1 cellular context compared by ENCODE assay signal in the genomic region with DNA sequence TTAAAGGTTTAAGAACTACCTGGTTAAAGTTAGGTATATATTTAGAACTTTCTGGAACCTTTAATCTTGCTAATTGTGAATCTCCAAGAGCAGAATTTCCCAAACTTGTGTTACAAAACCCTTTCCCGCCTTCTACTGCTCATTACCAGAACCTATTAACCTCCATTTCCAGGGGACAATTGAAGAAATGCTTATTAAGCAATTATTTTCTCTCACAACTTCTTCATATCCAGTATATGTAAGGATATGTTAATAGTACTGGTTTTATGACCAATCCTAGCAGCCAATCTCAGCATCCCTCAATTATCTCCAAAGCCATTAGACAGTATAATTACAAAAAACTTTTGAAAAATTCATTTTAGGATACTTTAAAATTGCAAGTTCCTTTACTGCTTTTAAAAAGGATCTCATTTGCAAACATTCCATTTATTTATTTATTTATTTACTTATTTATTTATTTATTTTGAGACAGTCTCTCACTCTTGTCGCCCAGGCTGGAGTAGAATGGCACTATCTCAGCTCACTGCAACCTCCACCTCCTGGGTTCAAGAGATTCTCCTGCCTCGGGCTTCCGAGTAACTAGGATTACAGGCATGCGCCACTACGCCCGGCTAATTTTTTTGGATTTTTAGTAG.
A peak's percentile ranks its signal among the peaks of the same experiment; 100 is the strongest.
TF ChIP-seq lines count a peak whose summit lies in the region.

No MANE protein-coding gene starts in this region.

TF ChIP-seq in HEK293, 187 proteins besides CTCF, POLR2A, EP300 and RAD21 (continued from another document):
- TF ChIP-seq, protein P1, sequence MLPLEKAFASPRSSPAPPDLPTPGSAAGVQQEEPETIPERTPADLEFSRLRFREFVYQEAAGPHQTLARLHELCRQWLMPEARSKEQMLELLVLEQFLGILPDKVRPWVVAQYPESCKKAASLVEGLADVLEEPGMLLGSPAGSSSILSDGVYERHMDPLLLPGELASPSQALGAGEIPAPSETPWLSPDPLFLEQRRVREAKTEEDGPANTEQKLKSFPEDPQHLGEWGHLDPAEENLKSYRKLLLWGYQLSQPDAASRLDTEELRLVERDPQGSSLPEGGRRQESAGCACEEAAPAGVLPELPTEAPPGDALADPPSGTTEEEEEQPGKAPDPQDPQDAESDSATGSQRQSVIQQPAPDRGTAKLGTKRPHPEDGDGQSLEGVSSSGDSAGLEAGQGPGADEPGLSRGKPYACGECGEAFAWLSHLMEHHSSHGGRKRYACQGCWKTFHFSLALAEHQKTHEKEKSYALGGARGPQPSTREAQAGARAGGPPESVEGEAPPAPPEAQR (tag by site-specific recombination; IDR thresholded peaks at IDR 0.05): no peak
- TF ChIP-seq, protein P2, sequence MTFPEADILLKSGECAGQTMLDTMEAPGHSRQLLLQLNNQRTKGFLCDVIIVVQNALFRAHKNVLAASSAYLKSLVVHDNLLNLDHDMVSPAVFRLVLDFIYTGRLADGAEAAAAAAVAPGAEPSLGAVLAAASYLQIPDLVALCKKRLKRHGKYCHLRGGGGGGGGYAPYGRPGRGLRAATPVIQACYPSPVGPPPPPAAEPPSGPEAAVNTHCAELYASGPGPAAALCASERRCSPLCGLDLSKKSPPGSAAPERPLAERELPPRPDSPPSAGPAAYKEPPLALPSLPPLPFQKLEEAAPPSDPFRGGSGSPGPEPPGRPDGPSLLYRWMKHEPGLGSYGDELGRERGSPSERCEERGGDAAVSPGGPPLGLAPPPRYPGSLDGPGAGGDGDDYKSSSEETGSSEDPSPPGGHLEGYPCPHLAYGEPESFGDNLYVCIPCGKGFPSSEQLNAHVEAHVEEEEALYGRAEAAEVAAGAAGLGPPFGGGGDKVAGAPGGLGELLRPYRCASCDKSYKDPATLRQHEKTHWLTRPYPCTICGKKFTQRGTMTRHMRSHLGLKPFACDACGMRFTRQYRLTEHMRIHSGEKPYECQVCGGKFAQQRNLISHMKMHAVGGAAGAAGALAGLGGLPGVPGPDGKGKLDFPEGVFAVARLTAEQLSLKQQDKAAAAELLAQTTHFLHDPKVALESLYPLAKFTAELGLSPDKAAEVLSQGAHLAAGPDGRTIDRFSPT (tag by site-specific recombination; IDR thresholded peaks at IDR 0.05): no peak
- TF ChIP-seq, protein P3, sequence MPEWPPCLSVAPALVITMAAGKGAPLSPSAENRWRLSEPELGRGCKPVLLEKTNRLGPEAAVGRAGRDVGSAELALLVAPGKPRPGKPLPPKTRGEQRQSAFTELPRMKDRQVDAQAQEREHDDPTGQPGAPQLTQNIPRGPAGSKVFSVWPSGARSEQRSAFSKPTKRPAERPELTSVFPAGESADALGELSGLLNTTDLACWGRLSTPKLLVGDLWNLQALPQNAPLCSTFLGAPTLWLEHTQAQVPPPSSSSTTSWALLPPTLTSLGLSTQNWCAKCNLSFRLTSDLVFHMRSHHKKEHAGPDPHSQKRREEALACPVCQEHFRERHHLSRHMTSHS (tag by site-specific recombination; IDR thresholded peaks at IDR 0.05): no peak
- TF ChIP-seq ZNF561 (tag by site-specific recombination; IDR thresholded peaks at IDR 0.05; ENCODE audit: borderline replicate concordance) (no peak), ZNF707 (tag by site-specific recombination; IDR thresholded peaks at IDR 0.05) (no peak), GLI2 (tag by site-specific recombination; IDR thresholded peaks at IDR 0.05; ENCODE audit: borderline replicate concordance, low read depth) (peak; percentile 16; the same call in 1 of the 2 replicates), ZNF555 (tag by site-specific recombination; conservative IDR thresholded peaks at IDR 0.05) (peak; percentile 47), ZNF2 (tag by site-specific recombination; IDR thresholded peaks at IDR 0.05) (no peak), ZNF629 (tag by site-specific recombination; IDR thresholded peaks at IDR 0.05) (no peak), ZSCAN30 (tag by site-specific recombination; IDR thresholded peaks at IDR 0.05) (no peak), ZNF768 (tag by site-specific recombination; IDR thresholded peaks at IDR 0.05) (no peak), ZBTB8A (tag by site-specific recombination; IDR thresholded peaks at IDR 0.05) (peak; percentile 51), ZNF311 (tag by site-specific recombination; IDR thresholded peaks at IDR 0.05; ENCODE audit: borderline replicate concordance) (no peak)
- TF ChIP-seq, protein P4, sequence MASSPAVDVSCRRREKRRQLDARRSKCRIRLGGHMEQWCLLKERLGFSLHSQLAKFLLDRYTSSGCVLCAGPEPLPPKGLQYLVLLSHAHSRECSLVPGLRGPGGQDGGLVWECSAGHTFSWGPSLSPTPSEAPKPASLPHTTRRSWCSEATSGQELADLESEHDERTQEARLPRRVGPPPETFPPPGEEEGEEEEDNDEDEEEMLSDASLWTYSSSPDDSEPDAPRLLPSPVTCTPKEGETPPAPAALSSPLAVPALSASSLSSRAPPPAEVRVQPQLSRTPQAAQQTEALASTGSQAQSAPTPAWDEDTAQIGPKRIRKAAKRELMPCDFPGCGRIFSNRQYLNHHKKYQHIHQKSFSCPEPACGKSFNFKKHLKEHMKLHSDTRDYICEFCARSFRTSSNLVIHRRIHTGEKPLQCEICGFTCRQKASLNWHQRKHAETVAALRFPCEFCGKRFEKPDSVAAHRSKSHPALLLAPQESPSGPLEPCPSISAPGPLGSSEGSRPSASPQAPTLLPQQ (tag by site-specific recombination; IDR thresholded peaks at IDR 0.05): no peak
- TF ChIP-seq, protein P5, sequence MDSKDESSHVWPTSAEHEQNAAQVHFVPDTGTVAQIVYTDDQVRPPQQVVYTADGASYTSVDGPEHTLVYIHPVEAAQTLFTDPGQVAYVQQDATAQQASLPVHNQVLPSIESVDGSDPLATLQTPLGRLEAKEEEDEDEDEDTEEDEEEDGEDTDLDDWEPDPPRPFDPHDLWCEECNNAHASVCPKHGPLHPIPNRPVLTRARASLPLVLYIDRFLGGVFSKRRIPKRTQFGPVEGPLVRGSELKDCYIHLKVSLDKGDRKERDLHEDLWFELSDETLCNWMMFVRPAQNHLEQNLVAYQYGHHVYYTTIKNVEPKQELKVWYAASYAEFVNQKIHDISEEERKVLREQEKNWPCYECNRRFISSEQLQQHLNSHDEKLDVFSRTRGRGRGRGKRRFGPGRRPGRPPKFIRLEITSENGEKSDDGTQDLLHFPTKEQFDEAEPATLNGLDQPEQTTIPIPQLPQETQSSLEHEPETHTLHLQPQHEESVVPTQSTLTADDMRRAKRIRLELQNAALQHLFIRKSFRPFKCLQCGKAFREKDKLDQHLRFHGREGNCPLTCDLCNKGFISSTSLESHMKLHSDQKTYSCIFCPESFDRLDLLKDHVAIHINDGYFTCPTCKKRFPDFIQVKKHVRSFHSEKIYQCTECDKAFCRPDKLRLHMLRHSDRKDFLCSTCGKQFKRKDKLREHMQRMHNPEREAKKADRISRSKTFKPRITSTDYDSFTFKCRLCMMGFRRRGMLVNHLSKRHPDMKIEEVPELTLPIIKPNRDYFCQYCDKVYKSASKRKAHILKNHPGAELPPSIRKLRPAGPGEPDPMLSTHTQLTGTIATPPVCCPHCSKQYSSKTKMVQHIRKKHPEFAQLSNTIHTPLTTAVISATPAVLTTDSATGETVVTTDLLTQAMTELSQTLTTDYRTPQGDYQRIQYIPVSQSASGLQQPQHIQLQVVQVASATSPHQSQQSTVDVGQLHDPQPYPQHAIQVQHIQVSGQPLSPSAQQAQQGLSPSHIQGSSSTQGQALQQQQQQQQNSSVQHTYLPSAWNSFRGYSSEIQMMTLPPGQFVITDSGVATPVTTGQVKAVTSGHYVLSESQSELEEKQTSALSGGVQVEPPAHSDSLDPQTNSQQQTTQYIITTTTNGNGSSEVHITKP (tag by site-specific recombination; IDR thresholded peaks at IDR 0.05): no peak
TF ChIP-seq in HEK293: peak in this region for 27.
